In the genomic region with DNA sequence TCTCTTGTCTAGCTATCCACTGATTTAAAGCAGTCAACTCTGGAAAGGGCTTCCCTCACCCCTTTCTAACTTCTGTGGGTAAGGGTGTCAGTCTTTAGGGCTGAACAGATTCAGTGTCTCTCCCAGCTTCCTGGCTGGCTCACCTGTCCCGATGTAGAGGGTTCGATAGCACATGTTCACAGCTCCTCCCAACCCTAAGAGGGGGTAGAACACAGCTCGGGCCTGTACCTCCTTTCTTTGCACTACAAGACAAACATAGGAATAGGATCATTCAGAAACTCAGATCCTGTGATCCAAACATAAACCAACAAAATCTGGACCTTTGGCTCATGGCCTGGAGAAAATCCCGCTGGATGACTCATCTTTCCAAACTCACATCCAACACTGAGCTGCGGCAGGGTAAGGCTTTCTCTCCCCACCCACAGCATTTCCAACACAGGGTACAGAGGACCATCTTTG, we compare ENCODE assay signal across 1 cellular context.
TF ChIP-seq lines count a peak whose summit lies in the region.

No MANE protein-coding gene starts in this region.

TF ChIP-seq in HepG2, 621 proteins besides CTCF, POLR2A, EP300 and RAD21 (continued from another document and continues in another):
- TF ChIP-seq, protein P1, sequence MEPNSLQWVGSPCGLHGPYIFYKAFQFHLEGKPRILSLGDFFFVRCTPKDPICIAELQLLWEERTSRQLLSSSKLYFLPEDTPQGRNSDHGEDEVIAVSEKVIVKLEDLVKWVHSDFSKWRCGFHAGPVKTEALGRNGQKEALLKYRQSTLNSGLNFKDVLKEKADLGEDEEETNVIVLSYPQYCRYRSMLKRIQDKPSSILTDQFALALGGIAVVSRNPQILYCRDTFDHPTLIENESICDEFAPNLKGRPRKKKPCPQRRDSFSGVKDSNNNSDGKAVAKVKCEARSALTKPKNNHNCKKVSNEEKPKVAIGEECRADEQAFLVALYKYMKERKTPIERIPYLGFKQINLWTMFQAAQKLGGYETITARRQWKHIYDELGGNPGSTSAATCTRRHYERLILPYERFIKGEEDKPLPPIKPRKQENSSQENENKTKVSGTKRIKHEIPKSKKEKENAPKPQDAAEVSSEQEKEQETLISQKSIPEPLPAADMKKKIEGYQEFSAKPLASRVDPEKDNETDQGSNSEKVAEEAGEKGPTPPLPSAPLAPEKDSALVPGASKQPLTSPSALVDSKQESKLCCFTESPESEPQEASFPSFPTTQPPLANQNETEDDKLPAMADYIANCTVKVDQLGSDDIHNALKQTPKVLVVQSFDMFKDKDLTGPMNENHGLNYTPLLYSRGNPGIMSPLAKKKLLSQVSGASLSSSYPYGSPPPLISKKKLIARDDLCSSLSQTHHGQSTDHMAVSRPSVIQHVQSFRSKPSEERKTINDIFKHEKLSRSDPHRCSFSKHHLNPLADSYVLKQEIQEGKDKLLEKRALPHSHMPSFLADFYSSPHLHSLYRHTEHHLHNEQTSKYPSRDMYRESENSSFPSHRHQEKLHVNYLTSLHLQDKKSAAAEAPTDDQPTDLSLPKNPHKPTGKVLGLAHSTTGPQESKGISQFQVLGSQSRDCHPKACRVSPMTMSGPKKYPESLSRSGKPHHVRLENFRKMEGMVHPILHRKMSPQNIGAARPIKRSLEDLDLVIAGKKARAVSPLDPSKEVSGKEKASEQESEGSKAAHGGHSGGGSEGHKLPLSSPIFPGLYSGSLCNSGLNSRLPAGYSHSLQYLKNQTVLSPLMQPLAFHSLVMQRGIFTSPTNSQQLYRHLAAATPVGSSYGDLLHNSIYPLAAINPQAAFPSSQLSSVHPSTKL (CRISPR knock-in tag; IDR thresholded peaks at IDR 0.05), result no peak
- TF ChIP-seq ARNT (IDR thresholded peaks at IDR 0.05) (no peak), CENPX (CRISPR knock-in tag; IDR thresholded peaks at IDR 0.05) (no peak), NFKBIZ (CRISPR knock-in tag; IDR thresholded peaks at IDR 0.05) (no peak), TGIF2 (CRISPR knock-in tag; IDR thresholded peaks at IDR 0.05) (no peak), RARG (CRISPR knock-in tag; IDR thresholded peaks at IDR 0.05; ENCODE audit: low read depth) (no peak), ARNT2 (CRISPR knock-in tag; IDR thresholded peaks at IDR 0.05; ENCODE audit: low read depth) (no peak), ZNF124 (CRISPR knock-in tag; IDR thresholded peaks at IDR 0.05) (no peak), HMGA1 (CRISPR knock-in tag; conservative IDR thresholded peaks at IDR 0.05) (no peak), RBM39 (IDR thresholded peaks at IDR 0.05; ENCODE audit: low read depth, low read length, poor library complexity, severe bottlenecking) (no peak)
- TF ChIP-seq, protein P2, sequence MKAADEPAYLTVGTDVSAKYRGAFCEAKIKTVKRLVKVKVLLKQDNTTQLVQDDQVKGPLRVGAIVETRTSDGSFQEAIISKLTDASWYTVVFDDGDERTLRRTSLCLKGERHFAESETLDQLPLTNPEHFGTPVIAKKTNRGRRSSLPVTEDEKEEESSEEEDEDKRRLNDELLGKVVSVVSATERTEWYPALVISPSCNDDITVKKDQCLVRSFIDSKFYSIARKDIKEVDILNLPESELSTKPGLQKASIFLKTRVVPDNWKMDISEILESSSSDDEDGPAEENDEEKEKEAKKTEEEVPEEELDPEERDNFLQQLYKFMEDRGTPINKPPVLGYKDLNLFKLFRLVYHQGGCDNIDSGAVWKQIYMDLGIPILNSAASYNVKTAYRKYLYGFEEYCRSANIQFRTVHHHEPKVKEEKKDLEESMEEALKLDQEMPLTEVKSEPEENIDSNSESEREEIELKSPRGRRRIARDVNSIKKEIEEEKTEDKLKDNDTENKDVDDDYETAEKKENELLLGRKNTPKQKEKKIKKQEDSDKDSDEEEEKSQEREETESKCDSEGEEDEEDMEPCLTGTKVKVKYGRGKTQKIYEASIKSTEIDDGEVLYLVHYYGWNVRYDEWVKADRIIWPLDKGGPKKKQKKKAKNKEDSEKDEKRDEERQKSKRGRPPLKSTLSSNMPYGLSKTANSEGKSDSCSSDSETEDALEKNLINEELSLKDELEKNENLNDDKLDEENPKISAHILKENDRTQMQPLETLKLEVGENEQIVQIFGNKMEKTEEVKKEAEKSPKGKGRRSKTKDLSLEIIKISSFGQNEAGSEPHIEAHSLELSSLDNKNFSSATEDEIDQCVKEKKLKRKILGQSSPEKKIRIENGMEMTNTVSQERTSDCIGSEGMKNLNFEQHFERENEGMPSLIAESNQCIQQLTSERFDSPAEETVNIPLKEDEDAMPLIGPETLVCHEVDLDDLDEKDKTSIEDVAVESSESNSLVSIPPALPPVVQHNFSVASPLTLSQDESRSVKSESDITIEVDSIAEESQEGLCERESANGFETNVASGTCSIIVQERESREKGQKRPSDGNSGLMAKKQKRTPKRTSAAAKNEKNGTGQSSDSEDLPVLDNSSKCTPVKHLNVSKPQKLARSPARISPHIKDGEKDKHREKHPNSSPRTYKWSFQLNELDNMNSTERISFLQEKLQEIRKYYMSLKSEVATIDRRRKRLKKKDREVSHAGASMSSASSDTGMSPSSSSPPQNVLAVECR (CRISPR knock-in tag; IDR thresholded peaks at IDR 0.05; ENCODE audit: borderline replicate concordance), result no peak; the same call in 1 of the 2 replicates
- TF ChIP-seq, protein P3, sequence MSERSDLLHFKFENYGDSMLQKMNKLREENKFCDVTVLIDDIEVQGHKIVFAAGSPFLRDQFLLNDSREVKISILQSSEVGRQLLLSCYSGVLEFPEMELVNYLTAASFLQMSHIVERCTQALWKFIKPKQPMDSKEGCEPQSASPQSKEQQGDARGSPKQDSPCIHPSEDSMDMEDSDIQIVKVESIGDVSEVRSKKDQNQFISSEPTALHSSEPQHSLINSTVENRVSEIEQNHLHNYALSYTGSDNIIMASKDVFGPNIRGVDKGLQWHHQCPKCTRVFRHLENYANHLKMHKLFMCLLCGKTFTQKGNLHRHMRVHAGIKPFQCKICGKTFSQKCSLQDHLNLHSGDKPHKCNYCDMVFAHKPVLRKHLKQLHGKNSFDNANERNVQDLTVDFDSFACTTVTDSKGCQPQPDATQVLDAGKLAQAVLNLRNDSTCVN (CRISPR knock-in tag; IDR thresholded peaks at IDR 0.05; ENCODE audit: borderline replicate concordance), result no peak
- TF ChIP-seq, protein P4, sequence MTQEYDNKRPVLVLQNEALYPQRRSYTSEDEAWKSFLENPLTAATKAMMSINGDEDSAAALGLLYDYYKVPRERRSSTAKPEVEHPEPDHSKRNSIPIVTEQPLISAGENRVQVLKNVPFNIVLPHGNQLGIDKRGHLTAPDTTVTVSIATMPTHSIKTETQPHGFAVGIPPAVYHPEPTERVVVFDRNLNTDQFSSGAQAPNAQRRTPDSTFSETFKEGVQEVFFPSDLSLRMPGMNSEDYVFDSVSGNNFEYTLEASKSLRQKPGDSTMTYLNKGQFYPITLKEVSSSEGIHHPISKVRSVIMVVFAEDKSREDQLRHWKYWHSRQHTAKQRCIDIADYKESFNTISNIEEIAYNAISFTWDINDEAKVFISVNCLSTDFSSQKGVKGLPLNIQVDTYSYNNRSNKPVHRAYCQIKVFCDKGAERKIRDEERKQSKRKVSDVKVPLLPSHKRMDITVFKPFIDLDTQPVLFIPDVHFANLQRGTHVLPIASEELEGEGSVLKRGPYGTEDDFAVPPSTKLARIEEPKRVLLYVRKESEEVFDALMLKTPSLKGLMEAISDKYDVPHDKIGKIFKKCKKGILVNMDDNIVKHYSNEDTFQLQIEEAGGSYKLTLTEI (CRISPR knock-in tag; conservative IDR thresholded peaks at IDR 0.05), result no peak
- TF ChIP-seq, protein P5, sequence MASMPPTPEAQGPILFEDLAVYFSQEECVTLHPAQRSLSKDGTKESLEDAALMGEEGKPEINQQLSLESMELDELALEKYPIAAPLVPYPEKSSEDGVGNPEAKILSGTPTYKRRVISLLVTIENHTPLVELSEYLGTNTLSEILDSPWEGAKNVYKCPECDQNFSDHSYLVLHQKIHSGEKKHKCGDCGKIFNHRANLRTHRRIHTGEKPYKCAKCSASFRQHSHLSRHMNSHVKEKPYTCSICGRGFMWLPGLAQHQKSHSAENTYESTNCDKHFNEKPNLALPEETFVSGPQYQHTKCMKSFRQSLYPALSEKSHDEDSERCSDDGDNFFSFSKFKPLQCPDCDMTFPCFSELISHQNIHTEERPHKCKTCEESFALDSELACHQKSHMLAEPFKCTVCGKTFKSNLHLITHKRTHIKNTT (CRISPR knock-in tag; IDR thresholded peaks at IDR 0.05), result no peak
- TF ChIP-seq, protein P6, sequence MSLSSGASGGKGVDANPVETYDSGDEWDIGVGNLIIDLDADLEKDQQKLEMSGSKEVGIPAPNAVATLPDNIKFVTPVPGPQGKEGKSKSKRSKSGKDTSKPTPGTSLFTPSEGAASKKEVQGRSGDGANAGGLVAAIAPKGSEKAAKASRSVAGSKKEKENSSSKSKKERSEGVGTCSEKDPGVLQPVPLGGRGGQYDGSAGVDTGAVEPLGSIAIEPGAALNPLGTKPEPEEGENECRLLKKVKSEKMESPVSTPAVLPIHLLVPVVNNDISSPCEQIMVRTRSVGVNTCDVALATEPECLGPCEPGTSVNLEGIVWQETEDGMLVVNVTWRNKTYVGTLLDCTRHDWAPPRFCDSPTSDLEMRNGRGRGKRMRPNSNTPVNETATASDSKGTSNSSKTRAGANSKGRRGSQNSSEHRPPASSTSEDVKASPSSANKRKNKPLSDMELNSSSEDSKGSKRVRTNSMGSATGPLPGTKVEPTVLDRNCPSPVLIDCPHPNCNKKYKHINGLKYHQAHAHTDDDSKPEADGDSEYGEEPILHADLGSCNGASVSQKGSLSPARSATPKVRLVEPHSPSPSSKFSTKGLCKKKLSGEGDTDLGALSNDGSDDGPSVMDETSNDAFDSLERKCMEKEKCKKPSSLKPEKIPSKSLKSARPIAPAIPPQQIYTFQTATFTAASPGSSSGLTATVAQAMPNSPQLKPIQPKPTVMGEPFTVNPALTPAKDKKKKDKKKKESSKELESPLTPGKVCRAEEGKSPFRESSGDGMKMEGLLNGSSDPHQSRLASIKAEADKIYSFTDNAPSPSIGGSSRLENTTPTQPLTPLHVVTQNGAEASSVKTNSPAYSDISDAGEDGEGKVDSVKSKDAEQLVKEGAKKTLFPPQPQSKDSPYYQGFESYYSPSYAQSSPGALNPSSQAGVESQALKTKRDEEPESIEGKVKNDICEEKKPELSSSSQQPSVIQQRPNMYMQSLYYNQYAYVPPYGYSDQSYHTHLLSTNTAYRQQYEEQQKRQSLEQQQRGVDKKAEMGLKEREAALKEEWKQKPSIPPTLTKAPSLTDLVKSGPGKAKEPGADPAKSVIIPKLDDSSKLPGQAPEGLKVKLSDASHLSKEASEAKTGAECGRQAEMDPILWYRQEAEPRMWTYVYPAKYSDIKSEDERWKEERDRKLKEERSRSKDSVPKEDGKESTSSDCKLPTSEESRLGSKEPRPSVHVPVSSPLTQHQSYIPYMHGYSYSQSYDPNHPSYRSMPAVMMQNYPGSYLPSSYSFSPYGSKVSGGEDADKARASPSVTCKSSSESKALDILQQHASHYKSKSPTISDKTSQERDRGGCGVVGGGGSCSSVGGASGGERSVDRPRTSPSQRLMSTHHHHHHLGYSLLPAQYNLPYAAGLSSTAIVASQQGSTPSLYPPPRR (CRISPR knock-in tag; IDR thresholded peaks at IDR 0.05; ENCODE audit: borderline replicate concordance), result 0 out of 2 replicates have a peak, but pooled peaks have one; percentile 9
- TF ChIP-seq, protein P7, sequence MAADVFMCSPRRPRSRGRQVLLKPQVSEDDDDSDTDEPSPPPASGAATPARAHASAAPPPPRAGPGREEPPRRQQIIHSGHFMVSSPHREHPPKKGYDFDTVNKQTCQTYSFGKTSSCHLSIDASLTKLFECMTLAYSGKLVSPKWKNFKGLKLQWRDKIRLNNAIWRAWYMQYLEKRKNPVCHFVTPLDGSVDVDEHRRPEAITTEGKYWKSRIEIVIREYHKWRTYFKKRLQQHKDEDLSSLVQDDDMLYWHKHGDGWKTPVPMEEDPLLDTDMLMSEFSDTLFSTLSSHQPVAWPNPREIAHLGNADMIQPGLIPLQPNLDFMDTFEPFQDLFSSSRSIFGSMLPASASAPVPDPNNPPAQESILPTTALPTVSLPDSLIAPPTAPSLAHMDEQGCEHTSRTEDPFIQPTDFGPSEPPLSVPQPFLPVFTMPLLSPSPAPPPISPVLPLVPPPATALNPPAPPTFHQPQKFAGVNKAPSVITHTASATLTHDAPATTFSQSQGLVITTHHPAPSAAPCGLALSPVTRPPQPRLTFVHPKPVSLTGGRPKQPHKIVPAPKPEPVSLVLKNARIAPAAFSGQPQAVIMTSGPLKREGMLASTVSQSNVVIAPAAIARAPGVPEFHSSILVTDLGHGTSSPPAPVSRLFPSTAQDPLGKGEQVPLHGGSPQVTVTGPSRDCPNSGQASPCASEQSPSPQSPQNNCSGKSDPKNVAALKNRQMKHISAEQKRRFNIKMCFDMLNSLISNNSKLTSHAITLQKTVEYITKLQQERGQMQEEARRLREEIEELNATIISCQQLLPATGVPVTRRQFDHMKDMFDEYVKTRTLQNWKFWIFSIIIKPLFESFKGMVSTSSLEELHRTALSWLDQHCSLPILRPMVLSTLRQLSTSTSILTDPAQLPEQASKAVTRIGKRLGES (CRISPR knock-in tag; IDR thresholded peaks at IDR 0.05; ENCODE audit: borderline replicate concordance), result no peak
- TF ChIP-seq, protein P8, sequence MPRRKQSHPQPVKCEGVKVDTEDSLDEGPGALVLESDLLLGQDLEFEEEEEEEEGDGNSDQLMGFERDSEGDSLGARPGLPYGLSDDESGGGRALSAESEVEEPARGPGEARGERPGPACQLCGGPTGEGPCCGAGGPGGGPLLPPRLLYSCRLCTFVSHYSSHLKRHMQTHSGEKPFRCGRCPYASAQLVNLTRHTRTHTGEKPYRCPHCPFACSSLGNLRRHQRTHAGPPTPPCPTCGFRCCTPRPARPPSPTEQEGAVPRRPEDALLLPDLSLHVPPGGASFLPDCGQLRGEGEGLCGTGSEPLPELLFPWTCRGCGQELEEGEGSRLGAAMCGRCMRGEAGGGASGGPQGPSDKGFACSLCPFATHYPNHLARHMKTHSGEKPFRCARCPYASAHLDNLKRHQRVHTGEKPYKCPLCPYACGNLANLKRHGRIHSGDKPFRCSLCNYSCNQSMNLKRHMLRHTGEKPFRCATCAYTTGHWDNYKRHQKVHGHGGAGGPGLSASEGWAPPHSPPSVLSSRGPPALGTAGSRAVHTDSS (CRISPR knock-in tag; conservative IDR thresholded peaks at IDR 0.05), result no peak
- TF ChIP-seq, protein P9, sequence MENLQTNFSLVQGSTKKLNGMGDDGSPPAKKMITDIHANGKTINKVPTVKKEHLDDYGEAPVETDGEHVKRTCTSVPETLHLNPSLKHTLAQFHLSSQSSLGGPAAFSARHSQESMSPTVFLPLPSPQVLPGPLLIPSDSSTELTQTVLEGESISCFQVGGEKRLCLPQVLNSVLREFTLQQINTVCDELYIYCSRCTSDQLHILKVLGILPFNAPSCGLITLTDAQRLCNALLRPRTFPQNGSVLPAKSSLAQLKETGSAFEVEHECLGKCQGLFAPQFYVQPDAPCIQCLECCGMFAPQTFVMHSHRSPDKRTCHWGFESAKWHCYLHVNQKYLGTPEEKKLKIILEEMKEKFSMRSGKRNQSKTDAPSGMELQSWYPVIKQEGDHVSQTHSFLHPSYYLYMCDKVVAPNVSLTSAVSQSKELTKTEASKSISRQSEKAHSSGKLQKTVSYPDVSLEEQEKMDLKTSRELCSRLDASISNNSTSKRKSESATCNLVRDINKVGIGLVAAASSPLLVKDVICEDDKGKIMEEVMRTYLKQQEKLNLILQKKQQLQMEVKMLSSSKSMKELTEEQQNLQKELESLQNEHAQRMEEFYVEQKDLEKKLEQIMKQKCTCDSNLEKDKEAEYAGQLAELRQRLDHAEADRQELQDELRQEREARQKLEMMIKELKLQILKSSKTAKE (CRISPR knock-in tag; IDR thresholded peaks at IDR 0.05; ENCODE audit: borderline replicate concordance), result no peak
- TF ChIP-seq, protein P10, sequence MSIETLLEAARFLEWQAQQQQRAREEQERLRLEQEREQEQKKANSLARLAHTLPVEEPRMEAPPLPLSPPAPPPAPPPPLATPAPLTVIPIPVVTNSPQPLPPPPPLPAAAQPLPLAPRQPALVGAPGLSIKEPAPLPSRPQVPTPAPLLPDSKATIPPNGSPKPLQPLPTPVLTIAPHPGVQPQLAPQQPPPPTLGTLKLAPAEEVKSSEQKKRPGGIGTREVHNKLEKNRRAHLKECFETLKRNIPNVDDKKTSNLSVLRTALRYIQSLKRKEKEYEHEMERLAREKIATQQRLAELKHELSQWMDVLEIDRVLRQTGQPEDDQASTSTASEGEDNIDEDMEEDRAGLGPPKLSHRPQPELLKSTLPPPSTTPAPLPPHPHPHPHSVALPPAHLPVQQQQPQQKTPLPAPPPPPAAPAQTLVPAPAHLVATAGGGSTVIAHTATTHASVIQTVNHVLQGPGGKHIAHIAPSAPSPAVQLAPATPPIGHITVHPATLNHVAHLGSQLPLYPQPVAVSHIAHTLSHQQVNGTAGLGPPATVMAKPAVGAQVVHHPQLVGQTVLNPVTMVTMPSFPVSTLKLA (IDR thresholded peaks at IDR 0.05), result no peak
